Comparison of ENCODE assay signal across 16 cellular contexts in genomic region chr5:73818357-73818756, GRCh38.
DNase-seq lines count a peak whose midpoint lies in the region; ATAC-seq and FAIRE-seq lines count a peak whose summit lies in the region.
"Had no signal": no experiment of that assay in that cellular context is flagged by ENCODE, and none has a peak within 500 bp of the region (broad histone marks: within the 10 kb centered on the region; RNA-seq: fewer than 3 reads in every experiment).

No MANE protein-coding gene starts in this region.

- DNase-seq in EH (ENCODE audit: low read depth) (peak; percentile 89), amniotic epithelial cell (ENCODE audit: low read depth) (peak; percentile 79), fibroblast of peridontal ligament (ENCODE audit: extremely low read depth) (peak; percentile 63), skeletal muscle cell (ENCODE audit: low read depth) (peak; percentile 62), T-helper 2 cell (no peak), urothelium cell line (ENCODE audit: low spot score) (no peak)
- DNase-seq: activated CD4-positive, alpha-beta T cell treated with anti-CD3 and anti-CD28 coated beads, Interleukin-2, amount 50 U/mL, for 48 hours; adrenal gland; CD4-positive, alpha-beta T cell; cortex of kidney; DND-41; H9; NCI-H1092 had no signal

- FAIRE-seq in urothelium cell line (lab: Jason Lieb, UNC), result no peak
- FAIRE-seq: GM12878 had no signal

- no peak overlapping the region for H3K4me3 ChIP-seq in skeletal muscle cell (ENCODE audit: low read depth, low read length)
- H3K4me3 ChIP-seq: adrenal gland, GM12878 had no signal

- ATAC-seq in HG02870 (IDR thresholded peaks at IDR 0.05; ENCODE audit: unreplicated experiment) (no peak), HG02973 (IDR thresholded peaks at IDR 0.05; ENCODE audit: unreplicated experiment) (no peak)
- ATAC-seq: GM12878 had no signal

Comparison
In these comparisons a context has a peak if more than half of its experiments do, and no peak if none do; other contexts are left out.
1. DNase-seq: peak in EH (single experiment), amniotic epithelial cell (single experiment), fibroblast of peridontal ligament (single experiment) and skeletal muscle cell (single experiment); none in T-helper 2 cell (0 of 5) and urothelium cell line (single experiment).